ENCODE assay signal across 33 cellular contexts in the genomic region with DNA sequence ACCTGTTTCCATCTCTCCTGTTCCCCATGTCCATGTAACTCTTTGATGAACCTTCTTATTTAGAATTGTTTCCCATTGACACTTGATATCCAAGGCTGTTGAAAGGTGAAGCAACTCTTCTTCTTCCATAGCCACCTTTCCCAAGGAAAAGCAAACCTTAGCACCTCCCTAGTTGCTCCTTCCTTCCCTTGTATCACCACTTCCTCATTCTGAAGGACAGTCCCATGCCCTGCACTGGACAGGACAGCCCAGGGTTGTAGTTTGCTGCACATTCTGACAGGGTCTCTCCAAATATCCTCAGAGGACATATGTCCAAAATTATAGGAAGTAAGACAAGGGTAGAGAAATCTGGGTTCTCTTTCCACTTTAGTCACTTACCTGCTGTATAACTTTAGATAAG. TPM values are rescaled to one million over a fixed set of nuclear protein-coding genes. Genes with fewer than 3 reads are reported as not detected.
"Had no signal": no experiment of that assay in that cellular context is flagged by ENCODE, and none has a peak within 500 bp of the region (broad histone marks: within the 10 kb centered on the region; RNA-seq: fewer than 3 reads in every experiment).

No MANE protein-coding gene starts in this region.

- H3K4me3 Mint-ChIP-seq: T-cell had no signal

- FAIRE-seq: RCC 7860 had no signal

- H2AFZ ChIP-seq: PC-9 had no signal

- H3K4me1 ChIP-seq: SJCRH30 had no signal

- ATAC-seq: Panc1, Right ventricle myocardium inferior, SK-N-SH treated with all-trans-retinoic acid at 6 μM for 48 hours, T-cell had no signal

- H3K27me3 Mint-ChIP-seq: T-cell had no signal

- H3K27ac ChIP-seq: PC-9, RWPE1, SJCRH30, SK-N-MC had no signal

- H3K27ac Mint-ChIP-seq: T-cell had no signal

- H3K27me3 ChIP-seq: SJCRH30 had no signal

- H3K4me1 Mint-ChIP-seq: T-cell had no signal

- DNase-seq: Karpas-422, NCI-H1048, NCI-H1092 treated with DMSO at 0.1 percent for 48 hours, NCI-H1105 treated with DMSO at 0.1 percent for 48 hours, NCI-H1417, NCI-H1436, NCI-H146, NCI-H1694, NCI-H187, NCI-H1930, NCI-H2029 treated with DMSO at 0.1 percent for 48 hours, NCI-H2081 treated with DMSO at 0.1 percent for 48 hours, NCI-H2107, NCI-H2171, NCI-H226, NCI-H446 treated with DMSO at 0.1 percent for 48 hours, NCI-H510A, NCI-H524, NCI-H526, NCI-H69, NCI-H748 treated with DMSO at 0.1 percent for 48 hours, NCI-H82, PC-9, SHP77, SIG-M5, SJCRH30, T-cell had no signal

- H3K4me2 ChIP-seq: PC-9 had no signal

- H3K4me3 ChIP-seq: PC-9, SJCRH30, SK-N-MC had no signal

RNA-seq across cellular contexts. Expression of gene CUZD1, which starts 6.2 kb away (rescaled TPM):
- total RNA-seq: Right ventricle myocardium inferior had no signal
